ENCODE assay signal across 33 cellular contexts in genomic region chr15:27235161-27235560, GRCh38.
"Had no signal": no experiment of that assay in that cellular context is flagged by ENCODE, and none has a peak within 500 bp of the region (broad histone marks: within the 10 kb centered on the region; RNA-seq: fewer than 3 reads in every experiment).

No MANE protein-coding gene starts in this region.

- H3K27ac ChIP-seq: ascending aorta, breast epithelium, cardiac muscle cell, coronary artery, esophagus muscularis mucosa, foreskin keratinocyte, gastrocnemius medialis had no signal

- H3K4me3 ChIP-seq: ascending aorta, breast epithelium, cardiac muscle cell, coronary artery, esophagus muscularis mucosa, gastrocnemius medialis, heart left ventricle had no signal

- H3K27me3 Mint-ChIP-seq: activated CD4-positive, alpha-beta memory T cell treated with anti-CD3 and anti-CD28 coated beads, Interleukin-2, amount 10 ng/mL, durations not matched to agents 7 days and 5 days; activated CD4-positive, alpha-beta T cell treated with anti-CD3 and anti-CD28 coated beads, Interleukin-2, amount 10 ng/mL, durations not matched to agents 7 days and 5 days; activated naive CD4-positive, alpha-beta T cell treated with anti-CD3 and anti-CD28 coated beads, Interleukin-2, amount 10 ng/mL, durations not matched to agents 7 days and 5 days; activated naive CD8-positive, alpha-beta T cell treated with anti-CD3 and anti-CD28 coated beads, Interleukin-2, amount 10 ng/mL, durations not matched to agents 7 days and 5 days; activated T-cell treated with anti-CD3 and anti-CD28 coated beads, Interleukin-2, amount 50 U/mL, for 24 hours; dendritic cell treated with granulocyte-macrophage colony-stimulating factor and Interleukin-4, amounts not matched to agents 40 ng/mL and 50 ng/mL, for 4 days; effector memory CD8-positive, alpha-beta T cell had no signal

- DNase-seq: activated CD4-positive, alpha-beta memory T cell treated with anti-CD3 and anti-CD28 coated beads, Interleukin-2, amount 10 ng/mL, durations not matched to agents 7 days and 5 days; activated CD4-positive, alpha-beta T cell treated with anti-CD3 and anti-CD28 coated beads for 1 hour; activated CD4-positive, alpha-beta T cell treated with anti-CD3 and anti-CD28 coated beads for 4 hours; activated CD4-positive, alpha-beta T cell treated with anti-CD3 and anti-CD28 coated beads, Interleukin-2, amount 10 ng/mL, durations not matched to agents 7 days and 5 days; activated CD4-positive, alpha-beta T cell treated with anti-CD3 and anti-CD28 coated beads, Interleukin-2, amount 50 U/mL, for 4 hours; activated CD8-positive, alpha-beta memory T cell treated with anti-CD3 and anti-CD28 coated beads, Interleukin-2, amount 50 U/mL, for 48 hours; activated gamma-delta T cell; activated naive CD4-positive, alpha-beta T cell; activated naive CD4-positive, alpha-beta T cell treated with anti-CD3 and anti-CD28 coated beads, Interleukin-2, amount 10 ng/mL, durations not matched to agents 7 days and 5 days; activated naive CD8-positive, alpha-beta T cell treated with anti-CD3 and anti-CD28 coated beads, Interleukin-2, amount 10 ng/mL, durations not matched to agents 7 days and 5 days; activated T-cell treated with anti-CD3 and anti-CD28 coated beads for 4 hours; activated T-cell treated with anti-CD3 and anti-CD28 coated beads, Interleukin-2, amount 50 U/mL, for 24 hours; activated T-cell treated with anti-CD3 and anti-CD28 coated beads, Interleukin-2, amount 50 U/mL, for 72 hours; central memory CD4-positive, alpha-beta T cell; effector CD4-positive, alpha-beta T cell; effector memory CD8-positive, alpha-beta T cell; erythroblast; foreskin keratinocyte; gastrocnemius medialis; glutamatergic neuron; heart left ventricle; T1000 had no signal

- H3K4me1 Mint-ChIP-seq: activated CD4-positive, alpha-beta memory T cell treated with anti-CD3 and anti-CD28 coated beads, Interleukin-2, amount 10 ng/mL, durations not matched to agents 7 days and 5 days; activated CD4-positive, alpha-beta T cell treated with anti-CD3 and anti-CD28 coated beads, Interleukin-2, amount 10 ng/mL, durations not matched to agents 7 days and 5 days; activated naive CD4-positive, alpha-beta T cell treated with anti-CD3 and anti-CD28 coated beads, Interleukin-2, amount 10 ng/mL, durations not matched to agents 7 days and 5 days; activated naive CD8-positive, alpha-beta T cell treated with anti-CD3 and anti-CD28 coated beads, Interleukin-2, amount 10 ng/mL, durations not matched to agents 7 days and 5 days had no signal

- H3K9me3 ChIP-seq: ascending aorta, breast epithelium, gastrocnemius medialis, heart left ventricle had no signal

- H3K27ac Mint-ChIP-seq: activated CD4-positive, alpha-beta memory T cell treated with anti-CD3 and anti-CD28 coated beads, Interleukin-2, amount 10 ng/mL, durations not matched to agents 7 days and 5 days; activated CD4-positive, alpha-beta T cell treated with anti-CD3 and anti-CD28 coated beads, Interleukin-2, amount 10 ng/mL, durations not matched to agents 7 days and 5 days; activated naive CD4-positive, alpha-beta T cell treated with anti-CD3 and anti-CD28 coated beads, Interleukin-2, amount 10 ng/mL, durations not matched to agents 7 days and 5 days; activated naive CD4-positive, alpha-beta T cell treated with anti-CD3 and anti-CD28 coated beads, Interleukin-2, amount 50 U/mL, for 72 hours; activated naive CD8-positive, alpha-beta T cell treated with anti-CD3 and anti-CD28 coated beads, Interleukin-2, amount 10 ng/mL, durations not matched to agents 7 days and 5 days; activated T-cell treated with anti-CD3 and anti-CD28 coated beads, Interleukin-2, amount 50 U/mL, for 24 hours; activated T-cell treated with anti-CD3 and anti-CD28 coated beads, Interleukin-2, amount 50 U/mL, for 72 hours; dendritic cell treated with granulocyte-macrophage colony-stimulating factor and Interleukin-4, amounts not matched to agents 40 ng/mL and 50 ng/mL, for 4 days; effector memory CD8-positive, alpha-beta T cell; T-helper 1 cell treated with Interleukin-12 subunit alpha and Interleukin-12 subunit beta and Interleukin-4 antibody, amounts not matched to agents 30 μg/mL and 1 μg/mL, for 36 hours; T-helper 2 cell treated with Interferon-gamma antibody and Interleukin-4, amounts not matched to agents 5 μg/mL and 100 μg/mL, for 36 hours; WTC11 had no signal

- H3K36me3 ChIP-seq: ascending aorta, breast epithelium, cardiac muscle cell, esophagus muscularis mucosa, gastrocnemius medialis, heart left ventricle had no signal

- H3K9me3 Mint-ChIP-seq: brain; dendritic cell treated with granulocyte-macrophage colony-stimulating factor and Interleukin-4, amounts not matched to agents 40 ng/mL and 50 ng/mL, for 4 days; WTC11 had no signal

- H3K4me3 Mint-ChIP-seq: activated CD4-positive, alpha-beta memory T cell treated with anti-CD3 and anti-CD28 coated beads, Interleukin-2, amount 10 ng/mL, durations not matched to agents 7 days and 5 days; activated CD4-positive, alpha-beta T cell treated with anti-CD3 and anti-CD28 coated beads, Interleukin-2, amount 10 ng/mL, durations not matched to agents 7 days and 5 days; activated naive CD4-positive, alpha-beta T cell treated with anti-CD3 and anti-CD28 coated beads, Interleukin-2, amount 10 ng/mL, durations not matched to agents 7 days and 5 days; activated naive CD8-positive, alpha-beta T cell treated with anti-CD3 and anti-CD28 coated beads, Interleukin-2, amount 10 ng/mL, durations not matched to agents 7 days and 5 days; activated T-cell treated with anti-CD3 and anti-CD28 coated beads, Interleukin-2, amount 50 U/mL, for 24 hours; activated T-cell treated with anti-CD3 and anti-CD28 coated beads, Interleukin-2, amount 50 U/mL, for 72 hours; brain; dendritic cell treated with granulocyte-macrophage colony-stimulating factor and Interleukin-4, amounts not matched to agents 40 ng/mL and 50 ng/mL, for 4 days; effector memory CD8-positive, alpha-beta T cell; T-helper 1 cell treated with Interleukin-12 subunit alpha and Interleukin-12 subunit beta and Interleukin-4 antibody, amounts not matched to agents 30 μg/mL and 1 μg/mL, for 36 hours; T-helper 2 cell treated with Interferon-gamma antibody and Interleukin-4, amounts not matched to agents 5 μg/mL and 100 μg/mL, for 36 hours; WTC11 had no signal

- H3K27me3 ChIP-seq: ascending aorta, breast epithelium, cardiac muscle cell, esophagus muscularis mucosa, foreskin keratinocyte, gastrocnemius medialis had no signal

- H3K4me1 ChIP-seq: ascending aorta, breast epithelium, esophagus muscularis mucosa, foreskin keratinocyte, gastrocnemius medialis had no signal

- H3K36me3 Mint-ChIP-seq: activated naive CD4-positive, alpha-beta T cell treated with anti-CD3 and anti-CD28 coated beads, Interleukin-2, amount 10 ng/mL, durations not matched to agents 7 days and 5 days; activated naive CD8-positive, alpha-beta T cell treated with anti-CD3 and anti-CD28 coated beads, Interleukin-2, amount 10 ng/mL, durations not matched to agents 7 days and 5 days; brain; WTC11 had no signal
